In the genomic region with DNA sequence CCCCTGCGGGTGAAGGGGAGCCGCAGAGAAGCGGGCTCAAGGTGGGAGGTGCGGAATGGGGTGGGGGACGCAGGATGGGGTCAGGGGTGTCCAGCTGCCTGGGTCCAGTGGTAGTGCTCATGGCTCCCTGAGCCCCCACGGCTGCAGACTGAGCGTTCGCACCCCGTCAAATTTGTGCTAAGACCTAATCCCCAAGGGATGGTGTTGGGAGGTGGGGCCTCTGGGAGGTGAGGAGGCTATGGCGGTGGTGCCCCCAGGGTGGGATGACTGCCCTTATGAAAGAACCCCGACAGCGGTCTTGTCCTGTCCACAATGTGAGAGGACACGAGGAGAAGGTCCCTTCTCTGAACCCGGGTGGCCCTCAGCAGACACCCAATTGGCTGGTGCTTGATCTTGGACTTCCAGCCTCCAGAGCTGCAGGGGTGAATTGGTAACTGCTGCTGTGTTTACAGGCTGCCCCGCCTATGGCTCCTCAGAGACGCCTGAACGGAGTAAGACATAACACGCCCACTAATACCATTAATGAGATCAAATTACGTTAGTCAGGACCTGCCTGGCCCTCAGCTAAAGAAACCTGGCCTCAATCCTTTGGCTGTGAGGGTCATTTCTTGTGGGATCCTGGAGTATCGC, we compare ENCODE assay signal across 18 cellular contexts. TPM values are rescaled to one million over a fixed set of nuclear protein-coding genes. Genes with fewer than 3 reads are reported as not detected.
DNase-seq lines count a peak whose midpoint lies in the region; ATAC-seq and TF ChIP-seq lines count a peak whose summit lies in the region.
"Had no signal": no experiment of that assay in that cellular context is flagged by ENCODE, and none has a peak within 500 bp of the region (broad histone marks: within the 10 kb centered on the region; RNA-seq: fewer than 3 reads in every experiment).

No MANE protein-coding gene starts in this region.

- no peak overlapping the region for H3K4me2 ChIP-seq in IMR-90 (ENCODE audit: low read depth, low read length)

- no CpG with 5 or more reads among the region's 20 CpGs for WGBS in IMR-90 (ENCODE audit: extremely low coverage in 2 of 2, insufficient read length in 1 of 2), 2 experiments

- H3K4me1 Mint-ChIP-seq in WTC11 (peaks cover 49% of the 10 kb centered on the region), mesothelial cell of epicardium (peaks cover 33% of the 10 kb centered on the region)
- H3K4me1 Mint-ChIP-seq: activated CD4-positive, alpha-beta memory T cell treated with anti-CD3 and anti-CD28 coated beads, Interleukin-2, amount 10 ng/mL, durations not matched to agents 7 days and 5 days had no signal

- no peak for TF ChIP-seq POLR2A in IMR-90 (IDR thresholded peaks at IDR 0.05; ENCODE audit: low read depth, low read length)

- H3K79me1 ChIP-seq in IMR-90 (ENCODE audit: low read depth in 1 of 2, low read length in 2 of 2), result peaks cover 14 to 73% of the 10 kb centered on the region in 2 experiments

- no peak overlapping the region for H2AK9ac ChIP-seq in IMR-90 (replicated peaks; ENCODE audit: low read depth, low read length, poor library complexity)

- H4K8ac ChIP-seq in IMR-90 (ENCODE audit: low read depth in 2 of 2, low read length in 2 of 2), result no peak overlapping the region

- TF ChIP-seq CTCF in A673 (conservative IDR thresholded peaks at IDR 0.05; ENCODE audit: low read depth, low read length), result no peak
- no peak for TF ChIP-seq CTCF in IMR-90 (conservative IDR thresholded peaks at IDR 0.05; ENCODE audit: low read depth, low read length)
- no peak for TF ChIP-seq CTCF in WTC11 (IDR thresholded peaks at IDR 0.05)
- no peak for TF ChIP-seq CTCF in mesothelial cell of epicardium (IDR thresholded peaks at IDR 0.05; ENCODE audit: unreplicated experiment)

- peaks cover 82% of the 10 kb centered on the region for H4K20me1 ChIP-seq in IMR-90 (ENCODE audit: insufficient read depth, low read length)

- intact Hi-C loops in A673 (cut with micrococcal nuclease; ENCODE audit: unreplicated experiment) (no loop called here), IMR-90 (cut with micrococcal nuclease) (no loop called here)

- H3K9me3 Mint-ChIP-seq in WTC11 (no peaks in the 10 kb centered on the region), mesothelial cell of epicardium (no peaks in the 10 kb centered on the region)
- peaks cover under 1% of the 10 kb centered on the region in 2 donors for H3K9me3 Mint-ChIP-seq in activated naive CD4-positive, alpha-beta T cell treated with anti-CD3 and anti-CD28 coated beads, Interleukin-2, amount 50 U/mL, for 72 hours
- H3K9me3 Mint-ChIP-seq: activated CD4-positive, alpha-beta memory T cell treated with anti-CD3 and anti-CD28 coated beads, Interleukin-2, amount 10 ng/mL, durations not matched to agents 7 days and 5 days had no signal

- in situ Hi-C loops in IMR-90 (cut with MboI; ENCODE audit: low sequenced_read_pairs), result no loop called here

- POLR2A ChIA-PET in A673 (lab: Charles Lee; ENCODE audit: low non-redundant PET), result no interaction called here
- POLR2A ChIA-PET in IMR-90 (lab: Charles Lee; ENCODE audit: unreplicated experiment), result no interaction called here
- POLR2A ChIA-PET in WTC11 (lab: Charles Lee), result no interaction called here

- no peak overlapping the region for H3K18ac ChIP-seq in IMR-90 (ENCODE audit: low read depth, low read length)

- H3K27ac Mint-ChIP-seq in WTC11 (peak overlapping the region; percentile 91), mesothelial cell of epicardium (peak overlapping the region; percentile 60)
- H3K27ac Mint-ChIP-seq in activated naive CD4-positive, alpha-beta T cell treated with anti-CD3 and anti-CD28 coated beads, Interleukin-2, amount 50 U/mL, for 72 hours, result no peak overlapping the region
- H3K27ac Mint-ChIP-seq: activated CD4-positive, alpha-beta memory T cell treated with anti-CD3 and anti-CD28 coated beads, Interleukin-2, amount 10 ng/mL, durations not matched to agents 7 days and 5 days had no signal

- peaks cover 40% of the 10 kb centered on the region for H3K9me1 ChIP-seq in IMR-90 (ENCODE audit: insufficient read depth, low read length)

- H3K9me3 ChIP-seq in A673 (ENCODE audit: low read depth, low read length, poor library complexity, severe bottlenecking) (no peaks in the 10 kb centered on the region), IMR-90 (ENCODE audit: control insufficient read depth, insufficient read depth, low read length) (no peaks in the 10 kb centered on the region)

- no peak overlapping the region for H4K5ac ChIP-seq in IMR-90 (ENCODE audit: low read depth, low read length)

- CTCF ChIA-PET in A673 (lab: Charles Lee) (no interaction called here), IMR-90 (lab: Yijun Ruan, JAX) (interaction anchor here (0.8 to 1.0 kb wide), 3 partner anchors 16 to 30 kb away, joined by 3 to 5 read pairs (median 3); no protein-coding TSS in a partner anchor), WTC11 (lab: Charles Lee) (interaction anchor here (0.6 to 2.3 kb wide), 4 partner anchors 29 to 68 kb away, joined by 3 to 8 read pairs (median 6); no protein-coding TSS in a partner anchor)

- no peak overlapping the region for H3K23ac ChIP-seq in IMR-90 (ENCODE audit: low read depth, low read length)

- H3K36me3 ChIP-seq in A673 (ENCODE audit: insufficient read depth, low read length, poor library complexity, severe bottlenecking) (no peaks in the 10 kb centered on the region), IMR-90 (ENCODE audit: control insufficient read depth, insufficient read depth, low read length) (peaks cover 19% of the 10 kb centered on the region)

- H2BK120ac ChIP-seq in IMR-90 (ENCODE audit: low read depth, low read length), result no peak overlapping the region

- H3K4me3 ChIP-seq in A673 (ENCODE audit: low read depth, low read length, poor library complexity, severe bottlenecking) (no peak overlapping the region), IMR-90 (ENCODE audit: insufficient read depth, low read depth, low read length) (no peak overlapping the region)

- TF ChIP-seq RAD21 in IMR-90 (IDR thresholded peaks at IDR 0.05; ENCODE audit: low read length), result no peak

- BruUV-seq in A673 (replicated peaks; lab: Mats Ljungman, UMichigan) (no TSS peak), IMR-90 (replicated peaks; lab: Mats Ljungman, UMichigan) (no TSS peak)

- ATAC-seq in IMR-90 (ENCODE audit: low read depth), result no peak; the same call in 1 of the 2 replicates
- peak; percentile 86 for ATAC-seq in WTC11
- no peak for ATAC-seq in activated naive CD4-positive, alpha-beta T cell treated with anti-CD3 and anti-CD28 coated beads, Interleukin-2, amount 50 U/mL, for 72 hours
- ATAC-seq: left lobe of liver had no signal

- no peak overlapping the region for H3K4ac ChIP-seq in IMR-90 (ENCODE audit: low read depth, low read length)

- no peak overlapping the region for H4K91ac ChIP-seq in IMR-90 (ENCODE audit: insufficient read depth, low read depth, low read length)

- H3K27me3 ChIP-seq in A673 (replicated peaks; ENCODE audit: insufficient read depth, low read depth, low read length, poor library complexity) (no peaks in the 10 kb centered on the region), IMR-90 (ENCODE audit: control insufficient read depth, insufficient read depth, low read length) (no peaks in the 10 kb centered on the region)

- no peak overlapping the region for H2BK5ac ChIP-seq in IMR-90 (ENCODE audit: low read depth, low read length, poor library complexity, severe bottlenecking)

- no peak overlapping the region for H3K9ac ChIP-seq in IMR-90 (ENCODE audit: low read depth, low read length)

- H2AK5ac ChIP-seq in IMR-90 (ENCODE audit: low read depth, low read length), result peak overlapping the region; percentile 31

- no peak overlapping the region for H3K4me3 Mint-ChIP-seq in WTC11
- no peak overlapping the region for H3K4me3 Mint-ChIP-seq in mesothelial cell of epicardium
- H3K4me3 Mint-ChIP-seq: activated CD4-positive, alpha-beta memory T cell treated with anti-CD3 and anti-CD28 coated beads, Interleukin-2, amount 10 ng/mL, durations not matched to agents 7 days and 5 days; brain had no signal

- no peak overlapping the region for H2AFZ ChIP-seq in IMR-90 (replicated peaks; ENCODE audit: low read length, poor library complexity)

- H3K27ac ChIP-seq in A673 (ENCODE audit: low read depth, low read length, poor library complexity, severe bottlenecking) (no peak overlapping the region), IMR-90 (ENCODE audit: insufficient read depth, low read length) (no peak overlapping the region)

- H3K4me1 ChIP-seq in A673 (ENCODE audit: insufficient read depth, low read length, poor library complexity, severe bottlenecking), result peaks cover 20% of the 10 kb centered on the region
- H3K4me1 ChIP-seq in IMR-90 (ENCODE audit: control insufficient read depth, insufficient read depth, low read length), result peaks cover 14% of the 10 kb centered on the region

- no peak overlapping the region for H3K56ac ChIP-seq in IMR-90 (ENCODE audit: extremely low read depth, insufficient read depth, low read length)

- H3K14ac ChIP-seq in IMR-90 (replicated peaks; ENCODE audit: low read depth, low read length), result no peak overlapping the region

- H3K36me3 Mint-ChIP-seq in WTC11 (no peaks in the 10 kb centered on the region), mesothelial cell of epicardium (peaks cover 6% of the 10 kb centered on the region)
- peaks cover 0 to under 1% of the 10 kb centered on the region in 2 donors for H3K36me3 Mint-ChIP-seq in activated naive CD4-positive, alpha-beta T cell treated with anti-CD3 and anti-CD28 coated beads, Interleukin-2, amount 50 U/mL, for 72 hours

- dilution Hi-C loops in IMR-90 (cut with HindIII; ENCODE audit: low sequenced_read_pairs, unreplicated experiment), result no loop called here

- DNase-seq in A673 (ENCODE audit: low spot score) (peak; percentile 41), IMR-90 (no peak), WTC11 (ENCODE audit: low spot score) (no peak), mesothelial cell of epicardium (ENCODE audit: low spot score in 2 of 2, unreplicated experiment in 2 of 2) (no peak), amniotic stem cell (lab: John Stamatoyannopoulos, UW) (no peak), NOMO-1 treated with DMSO at 0.1 percent for 48 hours (lab: John Stamatoyannopoulos, UW; ENCODE audit: unreplicated experiment) (no peak), COR-L47 (lab: John Stamatoyannopoulos, UW) (no peak)
- no peak for DNase-seq in activated naive CD4-positive, alpha-beta T cell treated with anti-CD3 and anti-CD28 coated beads, Interleukin-2, amount 50 U/mL, for 72 hours (ENCODE audit: low spot score in 2 of 2)
- DNase-seq: activated CD4-positive, alpha-beta memory T cell treated with anti-CD3 and anti-CD28 coated beads, Interleukin-2, amount 10 ng/mL, durations not matched to agents 7 days and 5 days; activated effector memory CD4-positive, alpha-beta T cell treated with anti-CD3 and anti-CD28 coated beads, Interleukin-2, amount 50 U/mL, for 16 hours; DMS79; effector memory CD4-positive, alpha-beta T cell; occipital lobe; OCI-M1; stimulated activated CD4-positive, alpha-beta T cell treated with anti-CD3 and anti-CD28 coated beads, Interleukin-12 subunit alpha, Interleukin-12 subunit beta, amount 100 ng/mL, for 4 hours; T-helper 2 cell had no signal

- H2BK20ac ChIP-seq in IMR-90 (ENCODE audit: low read depth, low read length), result no peak overlapping the region

- no peak overlapping the region for H2BK15ac ChIP-seq in IMR-90 (ENCODE audit: low read depth, low read length)

- no peaks in the 10 kb centered on the region; the same call in 1 of the 2 replicates for H3K27me3 Mint-ChIP-seq in WTC11 (ENCODE audit: low read depth)
- H3K27me3 Mint-ChIP-seq in mesothelial cell of epicardium (ENCODE audit: low read depth), result no peaks in the 10 kb centered on the region
- H3K27me3 Mint-ChIP-seq: activated CD4-positive, alpha-beta memory T cell treated with anti-CD3 and anti-CD28 coated beads, Interleukin-2, amount 10 ng/mL, durations not matched to agents 7 days and 5 days; brain had no signal

RNA-seq across cellular contexts. Expression of a gene that starts 42.6 kb away (rescaled TPM):
- 162 and 175 TPM in 2 replicates for total RNA-seq in A673 (2021)
- total RNA-seq in IMR-90 (2012; rRNA removed), result 148 and 153 TPM in 2 replicates
- polyA plus RNA-seq in IMR-90 (2012; rRNA removed), result 268 and 332 TPM in 2 replicates
- polyA plus RNA-seq in IMR-90 (2012; cell fraction: cytosol; rRNA removed), result 300 and 432 TPM in 2 replicates
- 369 and 399 TPM in 2 replicates for polyA plus RNA-seq in IMR-90 (2012; cell fraction: nucleus; rRNA removed; ENCODE audit: low replicate concordance)
- 146 to 166 TPM (median 157 TPM) in 3 replicates for total RNA-seq in WTC11 (2021)
- 274 to 292 TPM (median 277 TPM) in 3 replicates for total RNA-seq in mesothelial cell of epicardium
- total RNA-seq in activated naive CD4-positive, alpha-beta T cell treated with anti-CD3 and anti-CD28 coated beads, Interleukin-2, amount 50 U/mL, for 72 hours, result under 1 TPM; 0.14 to 0.32 TPM
- total RNA-seq: activated CD4-positive, alpha-beta memory T cell treated with anti-CD3 and anti-CD28 coated beads, Interleukin-2, amount 10 ng/mL, durations not matched to agents 7 days and 5 days had no signal

Comparison
In these comparisons a context has a peak if more than half of its experiments do, and no peak if none do; other contexts are left out.
1. H3K27ac Mint-ChIP-seq: peak in WTC11 (single experiment) and mesothelial cell of epicardium (single experiment); none in activated naive CD4-positive, alpha-beta T cell treated with anti-CD3 and anti-CD28 coated beads, Interleukin-2, amount 50 U/mL, for 72 hours (0 of 2).
2. RNA of a gene that starts 42.6 kb away (total RNA-seq): 274 to 292 TPM in mesothelial cell of epicardium, 162 to 175 TPM in A673, 148 to 153 TPM in IMR-90 and 146 to 166 TPM in WTC11; 0.14 to 0.32 TPM in activated naive CD4-positive, alpha-beta T cell treated with anti-CD3 and anti-CD28 coated beads, Interleukin-2, amount 50 U/mL, for 72 hours; every median in the first group is over 100 times any median in the second.